20 cellular contexts compared by ENCODE assay signal in the genomic region with DNA sequence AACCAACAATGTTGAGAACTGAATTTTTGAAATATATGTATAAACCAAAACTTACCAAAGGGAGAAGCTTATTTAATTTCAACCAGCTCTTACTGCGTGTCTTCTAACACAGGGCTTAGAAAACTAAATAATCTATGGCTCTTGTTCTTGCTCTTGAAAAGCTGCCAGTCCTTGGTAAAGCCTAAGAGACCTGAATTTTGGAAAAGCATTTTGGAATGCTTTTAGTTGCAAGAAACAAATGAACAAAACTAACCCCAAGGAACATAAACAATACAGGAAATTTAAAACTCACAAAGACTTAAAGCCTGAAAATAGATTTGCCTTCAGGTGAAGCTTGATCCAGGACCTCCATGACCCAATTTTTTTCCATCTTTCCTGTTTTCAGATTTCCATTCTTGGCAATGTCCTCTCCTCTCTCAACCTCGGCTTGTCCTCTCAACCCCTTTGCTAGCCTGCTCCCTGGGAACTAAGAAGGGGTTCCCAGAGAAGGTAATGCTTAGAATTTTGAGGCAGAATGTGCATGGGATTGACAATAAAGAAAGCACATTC.
"Had no signal": no experiment of that assay in that cellular context is flagged by ENCODE, and none has a peak within 500 bp of the region (broad histone marks: within the 10 kb centered on the region; RNA-seq: fewer than 3 reads in every experiment).

No MANE protein-coding gene starts in this region.

- H3K36me3 ChIP-seq: ascending aorta, brain microvascular endothelial cell, esophagus squamous epithelium, heart left ventricle, spleen, transverse colon had no signal

- H3K27me3 ChIP-seq: ascending aorta, brain microvascular endothelial cell, esophagus squamous epithelium, heart left ventricle, transverse colon had no signal

- H3K27ac Mint-ChIP-seq: activated T-cell treated with anti-CD3 and anti-CD28 coated beads, Interleukin-2, amount 50 U/mL, for 72 hours; mesothelial cell of epicardium; T-helper 2 cell treated with Interferon-gamma antibody and Interleukin-4, amounts not matched to agents 5 μg/mL and 100 μg/mL, for 36 hours had no signal

- DNase-seq: activated CD4-positive, alpha-beta T cell treated with anti-CD3 and anti-CD28 coated beads, Interleukin-2, amount 50 U/mL, for 48 hours; activated CD8-positive, alpha-beta memory T cell treated with anti-CD3 and anti-CD28 coated beads, Interleukin-2, amount 50 U/mL, for 48 hours; activated gamma-delta T cell treated with Interleukin-2 at 50 U/mL for 16 hours; activated T-cell treated with anti-CD3 and anti-CD28 coated beads, Interleukin-2, amount 50 U/mL, for 72 hours; brain microvascular endothelial cell; central memory CD4-positive, alpha-beta T cell; esophagus squamous epithelium; heart left ventricle; left ventricle myocardium superior; mammary epithelial cell; naive thymus-derived CD8-positive, alpha-beta T cell; retina; spleen; stimulated activated CD4-positive, alpha-beta T cell treated with anti-CD3 and anti-CD28 coated beads, Interleukin-4, amount 100 ng/mL, for 1 hour; stimulated activated naive CD4-positive, alpha-beta T cell treated with Interleukin-2 at 50 U/mL for 16 hours; transverse colon had no signal

- H3K4me3 ChIP-seq: spleen, transverse colon had no signal

- ATAC-seq: activated naive CD4-positive, alpha-beta T cell treated with anti-CD3 and anti-CD28 coated beads, Interleukin-2, amount 50 U/mL, for 72 hours; activated T-cell treated with anti-CD3 and anti-CD28 coated beads, Interleukin-2, amount 50 U/mL, for 72 hours; naive thymus-derived CD8-positive, alpha-beta T cell had no signal

- H3K36me3 Mint-ChIP-seq: activated naive CD4-positive, alpha-beta T cell treated with anti-CD3 and anti-CD28 coated beads, Interleukin-2, amount 50 U/mL, for 72 hours; mesothelial cell of epicardium; naive thymus-derived CD8-positive, alpha-beta T cell had no signal

- H3K9me3 Mint-ChIP-seq: activated naive CD4-positive, alpha-beta T cell treated with anti-CD3 and anti-CD28 coated beads, Interleukin-2, amount 50 U/mL, for 72 hours; activated T-cell treated with anti-CD3 and anti-CD28 coated beads, Interleukin-2, amount 50 U/mL, for 72 hours; mesothelial cell of epicardium; naive thymus-derived CD8-positive, alpha-beta T cell; T-helper 2 cell treated with Interferon-gamma antibody and Interleukin-4, amounts not matched to agents 5 μg/mL and 100 μg/mL, for 36 hours had no signal

- H3K9me3 ChIP-seq: ascending aorta, esophagus squamous epithelium, heart left ventricle, spleen, transverse colon had no signal

- H3K4me3 Mint-ChIP-seq: activated T-cell treated with anti-CD3 and anti-CD28 coated beads, Interleukin-2, amount 50 U/mL, for 72 hours; mesothelial cell of epicardium; T-helper 2 cell treated with Interferon-gamma antibody and Interleukin-4, amounts not matched to agents 5 μg/mL and 100 μg/mL, for 36 hours had no signal

- H3K27ac ChIP-seq: ascending aorta, brain microvascular endothelial cell had no signal
